ENCODE assay signal across 1 cellular context in genomic region chr3:183591881-183592521, GRCh38.
TF ChIP-seq lines count a peak whose summit lies in the region.

No MANE protein-coding gene starts in this region.

TF ChIP-seq in IMR-90, 13 proteins besides CTCF, POLR2A, EP300 and RAD21 (continued from another document):
- TF ChIP-seq ELK1 (IDR thresholded peaks at IDR 0.05; ENCODE audit: borderline replicate concordance, low read depth, low read length) (no peak), CHD1 (IDR thresholded peaks at IDR 0.05; ENCODE audit: low read depth, low read length) (no peak), RCOR1 (IDR thresholded peaks at IDR 0.05; ENCODE audit: insufficient replicate concordance, low read length) (no peak), CEBPB (IDR thresholded peaks at IDR 0.05; ENCODE audit: low read depth, low read length) (no peak), MAZ (IDR thresholded peaks at IDR 0.05; ENCODE audit: borderline replicate concordance, low read depth, low read length) (no peak), FOS (IDR thresholded peaks at IDR 0.05; ENCODE audit: low read depth, low read length) (no peak), MAFK (IDR thresholded peaks at IDR 0.05; ENCODE audit: low read depth, low read length) (no peak)
